Comparison of ENCODE assay signal across 13 cellular contexts in genomic region chr4:54940996-54941395, GRCh38.
DNase-seq lines count a peak whose midpoint lies in the region; ATAC-seq lines count a peak whose summit lies in the region.
"Had no signal": no experiment of that assay in that cellular context is flagged by ENCODE, and none has a peak within 500 bp of the region (broad histone marks: within the 10 kb centered on the region; RNA-seq: fewer than 3 reads in every experiment).

No MANE protein-coding gene starts in this region.

- DNase-seq in NCI-H345 treated with DMSO at 0.1 percent for 48 hours (lab: John Stamatoyannopoulos, UW; ENCODE audit: unreplicated experiment) (peak; percentile 67), NCI-H345 (lab: John Stamatoyannopoulos, UW) (no peak), NCI-H1694 treated with DMSO at 0.1 percent for 48 hours (lab: John Stamatoyannopoulos, UW) (no peak)
- peak; percentile 21 to 47 for DNase-seq in activated CD4-positive, alpha-beta T cell treated with anti-CD3 and anti-CD28 coated beads for 4 hours
- peak; percentile 16 for DNase-seq in activated naive CD8-positive, alpha-beta T cell treated with anti-CD3 and anti-CD28 coated beads, Interleukin-2, amount 50 U/mL, for 24 hours
- peak; percentile 25 for DNase-seq in stimulated activated CD8-positive, alpha-beta memory T cell treated with anti-CD3 and anti-CD28 coated beads, Interleukin-4, amount 100 ng/mL, for 24 hours (ENCODE audit: low read depth)
- DNase-seq in activated CD8-positive, alpha-beta memory T cell treated with anti-CD3 and anti-CD28 coated beads for 24 hours = no peak
- no peak for DNase-seq in effector memory CD8-positive, alpha-beta T cell
- DNase-seq: central memory CD4-positive, alpha-beta T cell; heart left ventricle; KBM-7; NCI-H2029 had no signal

- no peaks in the 10 kb centered on the region for H3K9me3 Mint-ChIP-seq in activated naive CD8-positive, alpha-beta T cell treated with anti-CD3 and anti-CD28 coated beads, Interleukin-2, amount 50 U/mL, for 24 hours
- H3K9me3 Mint-ChIP-seq in effector memory CD8-positive, alpha-beta T cell = peaks cover 0 to 4% of the 10 kb centered on the region in 2 donors
- H3K9me3 Mint-ChIP-seq: activated T-helper 2 cell treated with anti-CD3 and anti-CD28 coated beads, Interferon-gamma antibody, Interleukin-2, Interleukin-4, amounts not matched to agents 10 μg/mL and 5 μg/mL and 100 μg/mL, durations not matched to agents 14 hours and 24 hours and 36 hours had no signal

- H3K27ac Mint-ChIP-seq in activated naive CD8-positive, alpha-beta T cell treated with anti-CD3 and anti-CD28 coated beads, Interleukin-2, amount 50 U/mL, for 24 hours = peak overlapping the region; percentile 47
- H3K27ac Mint-ChIP-seq in effector memory CD8-positive, alpha-beta T cell = peak overlapping the region in 1 of 2 donors; percentile 87

- no peak for ATAC-seq in activated naive CD8-positive, alpha-beta T cell treated with anti-CD3 and anti-CD28 coated beads, Interleukin-2, amount 50 U/mL, for 24 hours
- no peak for ATAC-seq in effector memory CD8-positive, alpha-beta T cell (replicated peaks)

- peaks cover 41% of the 10 kb centered on the region for H3K4me1 Mint-ChIP-seq in activated naive CD8-positive, alpha-beta T cell treated with anti-CD3 and anti-CD28 coated beads, Interleukin-2, amount 50 U/mL, for 24 hours
- H3K4me1 Mint-ChIP-seq in effector memory CD8-positive, alpha-beta T cell (ENCODE audit: low read depth in 2 of 2) = peaks cover 8 to 13% of the 10 kb centered on the region in 2 donors

- peak overlapping the region; percentile 59 for H3K4me3 Mint-ChIP-seq in activated naive CD8-positive, alpha-beta T cell treated with anti-CD3 and anti-CD28 coated beads, Interleukin-2, amount 50 U/mL, for 24 hours
- H3K4me3 Mint-ChIP-seq in effector memory CD8-positive, alpha-beta T cell = no peak overlapping the region

- no peaks in the 10 kb centered on the region for H3K27me3 Mint-ChIP-seq in activated naive CD8-positive, alpha-beta T cell treated with anti-CD3 and anti-CD28 coated beads, Interleukin-2, amount 50 U/mL, for 24 hours
- H3K27me3 Mint-ChIP-seq in effector memory CD8-positive, alpha-beta T cell = no peaks in the 10 kb centered on the region

- no peaks in the 10 kb centered on the region for H3K36me3 Mint-ChIP-seq in activated naive CD8-positive, alpha-beta T cell treated with anti-CD3 and anti-CD28 coated beads, Interleukin-2, amount 50 U/mL, for 24 hours (ENCODE audit: low read depth)
- H3K36me3 Mint-ChIP-seq in effector memory CD8-positive, alpha-beta T cell (ENCODE audit: insufficient read depth) = no peaks in the 10 kb centered on the region

Comparison
In these comparisons a context has a peak if more than half of its experiments do, and no peak if none do; other contexts are left out.
1. DNase-seq: peak in NCI-H345 treated with DMSO at 0.1 percent for 48 hours (single experiment), activated CD4-positive, alpha-beta T cell treated with anti-CD3 and anti-CD28 coated beads for 4 hours (2 of 2), activated naive CD8-positive, alpha-beta T cell treated with anti-CD3 and anti-CD28 coated beads, Interleukin-2, amount 50 U/mL, for 24 hours (single experiment) and stimulated activated CD8-positive, alpha-beta memory T cell treated with anti-CD3 and anti-CD28 coated beads, Interleukin-4, amount 100 ng/mL, for 24 hours (single experiment); none in NCI-H345 (single experiment), activated CD8-positive, alpha-beta memory T cell treated with anti-CD3 and anti-CD28 coated beads for 24 hours (single experiment), effector memory CD8-positive, alpha-beta T cell (0 of 3) and NCI-H1694 treated with DMSO at 0.1 percent for 48 hours (single experiment).